In the genomic region with DNA sequence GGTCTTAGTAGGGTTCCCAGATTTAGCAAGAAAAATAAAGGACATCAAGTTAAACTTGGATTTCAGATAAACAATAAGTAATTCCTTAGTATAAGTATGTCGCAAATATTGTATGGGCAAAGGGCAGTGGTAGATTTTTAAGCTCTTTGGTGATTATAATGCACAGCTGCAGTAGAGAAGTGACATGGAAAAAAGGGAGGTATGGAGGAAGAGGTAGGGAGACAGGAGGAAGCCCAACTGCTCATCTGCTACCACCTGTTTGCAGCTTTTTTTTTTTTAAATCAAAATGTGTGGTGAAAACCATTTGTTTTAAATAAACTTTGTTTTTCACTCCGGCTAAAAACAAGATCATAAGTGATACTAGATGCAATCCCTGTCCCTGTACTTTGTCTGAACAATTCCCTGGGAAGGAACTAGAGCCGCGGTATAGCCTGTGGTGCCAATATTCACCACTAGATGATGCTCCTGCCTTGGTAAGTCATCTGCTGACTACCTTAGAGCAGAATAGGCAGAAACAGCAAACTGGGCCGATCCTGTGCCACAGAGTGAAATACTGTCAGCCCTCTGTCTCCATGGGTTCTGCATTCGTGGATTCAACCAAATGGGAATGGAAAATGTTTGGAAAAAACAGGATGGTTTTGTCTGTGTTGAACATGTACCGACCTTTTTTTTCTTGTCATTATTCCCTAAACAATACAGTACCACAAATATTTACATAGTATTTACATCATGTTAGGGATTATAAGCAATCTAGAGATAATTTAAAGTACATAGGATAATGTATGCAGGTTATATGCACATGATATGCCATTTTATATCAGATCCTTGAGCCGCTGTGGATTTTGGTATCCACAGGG, we compare ENCODE assay signal across 9 cellular contexts.
DNase-seq lines count a peak whose midpoint lies in the region; ATAC-seq and TF ChIP-seq lines count a peak whose summit lies in the region.
"Had no signal": no experiment of that assay in that cellular context is flagged by ENCODE, and none has a peak within 500 bp of the region (broad histone marks: within the 10 kb centered on the region; RNA-seq: fewer than 3 reads in every experiment).

No MANE protein-coding gene starts in this region.

- 22 to 27% (median 25%) methylated on average over 8 of the region's 8 CpGs for WGBS in spleen, 5 donors

- DNase-seq in NCI-H524 (lab: John Stamatoyannopoulos, UW) (peak; percentile 22 to 64), NCI-H524 treated with DMSO at 0.1 percent for 48 hours (lab: John Stamatoyannopoulos, UW) (no peak), NCI-H1930 (lab: John Stamatoyannopoulos, UW) (peak; percentile 57 to 71), T1000 (lab: John Stamatoyannopoulos, UW) (peak; percentile 9), astrocyte of the spinal cord (ENCODE audit: low read depth, low spot score) (peak; percentile 72), iPS DF 19.7 (ENCODE audit: low read depth, low spot score) (peak; percentile 56), spleen (peak; percentile 71)

- in situ Hi-C loops in astrocyte of the spinal cord (cut with HindIII; ENCODE audit: low sequenced_read_pairs) = no loop called here

- H3K4me3 ChIP-seq in astrocyte of the spinal cord (ENCODE audit: low read depth, low read length) (no peak overlapping the region), spleen (no peak overlapping the region)
- H3K4me3 ChIP-seq: BLaER1 treated with 17β-estradiol and CSF1 and Interleukin-3, amounts not matched to agents 10 nM and 100 nM had no signal

- H3K4me1 ChIP-seq in spleen = peaks cover 0 to 9% (median 5%) of the 10 kb centered on the region in 6 donors

- peak; percentile 99 for TF ChIP-seq CTCF in astrocyte of the spinal cord (IDR thresholded peaks at IDR 0.05; ENCODE audit: low read depth, low read length)
- TF ChIP-seq CTCF in spleen (IDR thresholded peaks at IDR 0.05 in 8 of 11, conservative IDR thresholded peaks at IDR 0.05 in 3 of 11) = peak; percentile 77 to 96 (median 88)

- TF ChIP-seq POLR2A in spleen (IDR thresholded peaks at IDR 0.05) = no peak

- intact Hi-C loops in spleen (cut with DNase I; ENCODE audit: low total_unique reads) = loop anchor here (10.0 kb wide), 1 partner anchor 85 kb away; no protein-coding TSS in a partner anchor

- H3K27me3 ChIP-seq in spleen (replicated peaks in 1 of 7) = no peaks in the 10 kb centered on the region
- H3K27me3 ChIP-seq: BLaER1 treated with 17β-estradiol and CSF1 and Interleukin-3, amounts not matched to agents 10 nM and 100 nM had no signal

- ATAC-seq in HG02885 (IDR thresholded peaks at IDR 0.05; ENCODE audit: poor library complexity, unreplicated experiment) = peak; percentile 99

- H3K27ac ChIP-seq in spleen = no peak overlapping the region
- H3K27ac ChIP-seq: BLaER1 treated with 17β-estradiol and CSF1 and Interleukin-3, amounts not matched to agents 10 nM and 100 nM had no signal

- no peaks in the 10 kb centered on the region for H3K36me3 ChIP-seq in spleen
- H3K36me3 ChIP-seq: BLaER1 treated with 17β-estradiol and CSF1 and Interleukin-3, amounts not matched to agents 10 nM and 100 nM had no signal

- H3K9me3 ChIP-seq in spleen = no peaks in the 10 kb centered on the region
